In genomic region chr10:58016614-58017013, GRCh38 we compare ENCODE assay signal across 18 cellular contexts.
DNase-seq lines count a peak whose midpoint lies in the region; ATAC-seq, FAIRE-seq and TF ChIP-seq lines count a peak whose summit lies in the region.
"Had no signal": no experiment of that assay in that cellular context is flagged by ENCODE, and none has a peak within 500 bp of the region (broad histone marks: within the 10 kb centered on the region; RNA-seq: fewer than 3 reads in every experiment).

No MANE protein-coding gene starts in this region.

- H3K23ac ChIP-seq in H1 (ENCODE audit: insufficient read length) = no peak overlapping the region

- POLR2A ChIA-PET in H1 (lab: Charles Lee; ENCODE audit: partially characterized antibody) = no interaction called here

- no peak overlapping the region for H2BK120ac ChIP-seq in H1 (replicated peaks; ENCODE audit: low read depth, low read length)

- H3K36me3 ChIP-seq in GM23338 (ENCODE audit: insufficient read depth) (no peaks in the 10 kb centered on the region), HUES64 (ENCODE audit: insufficient read depth, low read length) (no peaks in the 10 kb centered on the region), H1 (ENCODE audit: control insufficient read depth in 2 of 4, insufficient read depth in 4 of 4, low read length in 3 of 4) (peaks cover 0 to 5% (median 0%) of the 10 kb centered on the region in 4 experiments; a peak in 3 of 8 replicates), iPS DF 6.9 (ENCODE audit: control insufficient read depth, insufficient read depth, low read length) (no peaks in the 10 kb centered on the region), hepatocyte (replicated peaks; ENCODE audit: insufficient read depth, low read depth) (no peaks in the 10 kb centered on the region)
- H3K36me3 ChIP-seq: BLaER1 treated with 17β-estradiol and CSF1 and Interleukin-3, amounts not matched to agents 10 nM and 100 nM had no signal

- H3K9me3 Mint-ChIP-seq in GM23338 = peaks cover 53% of the 10 kb centered on the region
- H3K9me3 Mint-ChIP-seq: CD8-positive, alpha-beta T cell had no signal

- no peak overlapping the region for H4K91ac ChIP-seq in H1 (replicated peaks; ENCODE audit: insufficient read length, low read length)

- H2BK20ac ChIP-seq in H1 (ENCODE audit: low read length) = no peak overlapping the region

- no peak overlapping the region for H3K18ac ChIP-seq in H1 (ENCODE audit: extremely low read depth, low read length)

- DNase-seq in GM23338 (ENCODE audit: low spot score) (peak; percentile 30), H1 (ENCODE audit: low read depth in 1 of 2, low spot score in 2 of 2) (peak in 1 of 2 experiments; percentile 15), iPS DF 6.9 (ENCODE audit: low read depth, low spot score) (peak; percentile 16), retina (no peak), NCI-H187 (lab: John Stamatoyannopoulos, UW) (no peak), SKM-1 treated with dmso at 0.1 percent for 144 hours (lab: John Stamatoyannopoulos, UW; ENCODE audit: unreplicated experiment) (no peak), hepatocyte (ENCODE audit: low spot score) (no peak)
- DNase-seq: 8988T; Caco-2; CD8-positive, alpha-beta T cell; GDM1; H7 had no signal

- H2AK5ac ChIP-seq in H1 (ENCODE audit: low read depth, low read length) = no peak overlapping the region

- no peak for TF ChIP-seq RAD21 in H1 (IDR thresholded peaks at IDR 0.05 in 1 of 2, conservative IDR thresholded peaks at IDR 0.05 in 1 of 2; ENCODE audit: low read depth in 2 of 2, low read length in 2 of 2)

- no peak overlapping the region for H2BK5ac ChIP-seq in H1 (ENCODE audit: low read depth, low read length)

- no peak overlapping the region for H2BK12ac ChIP-seq in H1 (ENCODE audit: low read depth, low read length)

- H3K9me3 ChIP-seq in HUES64 (ENCODE audit: insufficient read depth, low read depth, low read length) (peaks cover 13% of the 10 kb centered on the region), H1 (ENCODE audit: insufficient read depth in 2 of 2, low read depth in 1 of 2, low read length in 1 of 2) (peaks cover 8 to 12% of the 10 kb centered on the region in 2 experiments; a peak in 3 of 4 replicates), iPS DF 6.9 (ENCODE audit: control insufficient read depth, insufficient read depth, low read length) (no peaks in the 10 kb centered on the region; the same call in 1 of the 2 replicates), hepatocyte (ENCODE audit: low read depth) (no peaks in the 10 kb centered on the region)
- H3K9me3 ChIP-seq: Caco-2 had no signal

- H4K20me1 ChIP-seq in GM23338 (replicated peaks; ENCODE audit: insufficient read depth) (no peaks in the 10 kb centered on the region), H1 (replicated peaks in 1 of 2; ENCODE audit: control insufficient read depth in 1 of 2, insufficient read depth in 2 of 2, low read length in 2 of 2) (no peaks in the 10 kb centered on the region), hepatocyte (ENCODE audit: insufficient read depth, poor library complexity, severe bottlenecking) (no peaks in the 10 kb centered on the region)
- H4K20me1 ChIP-seq: BLaER1 treated with 17β-estradiol and CSF1 and Interleukin-3, amounts not matched to agents 10 nM and 100 nM had no signal

- no peak for TF ChIP-seq POLR2A in H1 (IDR thresholded peaks at IDR 0.05; ENCODE audit: control extremely low read depth in 1 of 2, low read depth in 2 of 2, low read length in 2 of 2)

- no peak overlapping the region for H3K4me3 Mint-ChIP-seq in GM23338
- H3K4me3 Mint-ChIP-seq: B cell; CD8-positive, alpha-beta T cell had no signal

- H3K9me2 ChIP-seq in GM23338 (ENCODE audit: insufficient read depth) (0 out of 2 replicates have a peak, but pooled peaks cover 7% of the 10 kb centered on the region), hepatocyte (replicated peaks; ENCODE audit: insufficient read depth) (no peaks in the 10 kb centered on the region)

- H3K4me3 ChIP-seq in GM23338 (no peak overlapping the region), HUES64 (ENCODE audit: low read length) (no peak overlapping the region), H1 (ENCODE audit: extremely low read depth in 1 of 4, insufficient read depth in 2 of 4, low read depth in 3 of 4, low read length in 4 of 4) (peak overlapping the region in 1 of 4 experiments; percentile 14; a peak in 1 of 8 replicates), iPS DF 6.9 (ENCODE audit: low read length) (no peak overlapping the region), hepatocyte (no peak overlapping the region)
- H3K4me3 ChIP-seq: BLaER1 treated with 17β-estradiol and CSF1 and Interleukin-3, amounts not matched to agents 10 nM and 100 nM had no signal

- FAIRE-seq in H1 (lab: Jason Lieb, UNC) = peak; percentile 92
- FAIRE-seq: D721Med, HTR-8/SVneo had no signal

- H2AFZ ChIP-seq in GM23338 (no peak overlapping the region), H1 (ENCODE audit: low read length) (no peak overlapping the region), hepatocyte (no peak overlapping the region)

- H3K79me2 ChIP-seq in GM23338 (replicated peaks; ENCODE audit: insufficient read depth) (no peaks in the 10 kb centered on the region), H1 (ENCODE audit: control insufficient read depth in 1 of 2, insufficient read depth in 2 of 2, low read length in 2 of 2) (no peaks in the 10 kb centered on the region), hepatocyte (no peaks in the 10 kb centered on the region)

- peak overlapping the region; percentile 8; the same call in 1 of the 2 replicates for H3K27ac ChIP-seq in GM23338 (ENCODE audit: low read depth)
- H3K27ac ChIP-seq in HUES64 (ENCODE audit: low read depth, low read length) = peak overlapping the region; percentile 56; the same call in 1 of the 2 replicates
- H3K27ac ChIP-seq in H1 (ENCODE audit: low read depth, low read length) = no peak overlapping the region
- H3K27ac ChIP-seq in iPS DF 6.9 (ENCODE audit: low read length) = no peak overlapping the region
- H3K27ac ChIP-seq in hepatocyte = no peak overlapping the region
- H3K27ac ChIP-seq: BLaER1 treated with 17β-estradiol and CSF1 and Interleukin-3, amounts not matched to agents 10 nM and 100 nM; KMS-11 had no signal

- H3K4me1 ChIP-seq in GM23338 (ENCODE audit: insufficient read depth) (peaks cover 15% of the 10 kb centered on the region; the same call in 1 of the 2 replicates), HUES64 (ENCODE audit: insufficient read depth, low read length) (peaks cover 15% of the 10 kb centered on the region), H1 (replicated peaks in 1 of 4; ENCODE audit: control insufficient read depth in 3 of 4, insufficient read depth in 4 of 4, low read length in 3 of 4) (peaks cover 0 to 13% (median 0%) of the 10 kb centered on the region in 4 experiments; a peak in 1 of 7 replicates), iPS DF 6.9 (ENCODE audit: control insufficient read depth, insufficient read depth, low read length) (no peaks in the 10 kb centered on the region), hepatocyte (ENCODE audit: insufficient read depth) (no peaks in the 10 kb centered on the region)
- H3K4me1 ChIP-seq: BLaER1 treated with 17β-estradiol and CSF1 and Interleukin-3, amounts not matched to agents 10 nM and 100 nM; Caco-2 had no signal

- H3K23me2 ChIP-seq in H1 (ENCODE audit: low read depth, low read length) = no peaks in the 10 kb centered on the region

- no peak for TF ChIP-seq CTCF in GM23338 (conservative IDR thresholded peaks at IDR 0.05; ENCODE audit: low read depth in 2 of 2)
- TF ChIP-seq CTCF in H1 (IDR thresholded peaks at IDR 0.05; ENCODE audit: control extremely low read depth in 1 of 3, insufficient read depth in 1 of 3, low read depth in 1 of 3, low read length in 3 of 3) = no peak
- TF ChIP-seq CTCF in hepatocyte (IDR thresholded peaks at IDR 0.05; ENCODE audit: poor library complexity) = no peak

- peaks cover 17% of the 10 kb centered on the region; the same call in 2 of the 3 replicates for H3K4me1 Mint-ChIP-seq in GM23338
- H3K4me1 Mint-ChIP-seq: B cell had no signal

- peaks cover 59% of the 10 kb centered on the region for H3K36me3 Mint-ChIP-seq in GM23338 (ENCODE audit: low read depth)
- H3K36me3 Mint-ChIP-seq: CD8-positive, alpha-beta T cell had no signal

- H3K9ac ChIP-seq in HUES64 (ENCODE audit: low read depth, low read length) = no peak overlapping the region
- no peak overlapping the region for H3K9ac ChIP-seq in H1 (replicated peaks in 1 of 4; ENCODE audit: extremely low read depth in 1 of 4, low read depth in 3 of 4, low read length in 3 of 4)
- H3K9ac ChIP-seq: BLaER1 treated with 17β-estradiol and CSF1 and Interleukin-3, amounts not matched to agents 10 nM and 100 nM; KMS-11 had no signal

- TF ChIP-seq EP300 in H1 (IDR thresholded peaks at IDR 0.05; ENCODE audit: borderline replicate concordance in 1 of 2, low read depth in 2 of 2, low read length in 2 of 2) = no peak

- H3K27me3 ChIP-seq in GM23338 (ENCODE audit: insufficient read depth) (no peaks in the 10 kb centered on the region), HUES64 (ENCODE audit: insufficient read depth, low read length) (no peaks in the 10 kb centered on the region), H1 (replicated peaks in 1 of 4; ENCODE audit: control insufficient read depth in 3 of 4, extremely low read depth in 1 of 4, insufficient read depth in 3 of 4, low read length in 3 of 4) (no peaks in the 10 kb centered on the region), iPS DF 6.9 (ENCODE audit: control insufficient read depth, insufficient read depth, low read length) (no peaks in the 10 kb centered on the region), hepatocyte (no peaks in the 10 kb centered on the region)
- H3K27me3 ChIP-seq: BLaER1 treated with 17β-estradiol and CSF1 and Interleukin-3, amounts not matched to agents 10 nM and 100 nM had no signal

- H2BK15ac ChIP-seq in H1 (ENCODE audit: low read length) = no peak overlapping the region

- no peaks in the 10 kb centered on the region for H3F3A ChIP-seq in GM23338 (replicated peaks; ENCODE audit: low read depth)

- 0 out of 2 replicates have a peak overlapping the region, but pooled peaks have one; percentile 6 for H3K4me2 ChIP-seq in GM23338
- 0 out of 4 replicates have a peak overlapping the region, but pooled peaks of 1 of the 2 experiments have one; percentile 11 for H3K4me2 ChIP-seq in H1 (ENCODE audit: insufficient read depth in 1 of 2, low read depth in 2 of 2, low read length in 2 of 2)
- H3K4me2 ChIP-seq in hepatocyte = no peak overlapping the region
- H3K4me2 ChIP-seq: BLaER1 treated with 17β-estradiol and CSF1 and Interleukin-3, amounts not matched to agents 10 nM and 100 nM; KMS-11 had no signal

- peaks cover 6% of the 10 kb centered on the region for H3K27me3 Mint-ChIP-seq in GM23338 (ENCODE audit: insufficient read depth, low read depth, poor library complexity)
- H3K27me3 Mint-ChIP-seq: B cell had no signal

- H4K8ac ChIP-seq in H1 (ENCODE audit: extremely low read depth, insufficient read depth, low read length) = no peak overlapping the region

- H3K27ac Mint-ChIP-seq in GM23338 = peak overlapping the region; percentile 73
- H3K27ac Mint-ChIP-seq: B cell; CD8-positive, alpha-beta T cell had no signal

- no peak overlapping the region for H3K56ac ChIP-seq in H1 (replicated peaks; ENCODE audit: insufficient read length, low read depth, low read length)

- no peak overlapping the region for H4K5ac ChIP-seq in H1 (ENCODE audit: insufficient read length, low read depth, low read length)

- H3K79me1 ChIP-seq in H1 (ENCODE audit: low read depth, low read length) = no peaks in the 10 kb centered on the region

- peak; percentile 71 for ATAC-seq in GM23338
- ATAC-seq: CD8-positive, alpha-beta T cell had no signal

- H3K4ac ChIP-seq in H1 (replicated peaks; ENCODE audit: insufficient read length, low read depth, low read length) = no peak overlapping the region

- H3K14ac ChIP-seq in H1 (ENCODE audit: insufficient read length) = no peak overlapping the region

- 100% methylated on average over 1 of the region's 1 CpG for WGBS in HUES64
- 93% methylated on average over 1 of the region's 1 CpG; no CpG with 5 or more reads in 1 of the 2 experiments for WGBS in H1 (ENCODE audit: extremely low coverage in 1 of 2, insufficient coverage in 1 of 2, insufficient read length in 1 of 2, insufficient replicate concordance in 2 of 2, low coverage in 1 of 2, low lambda C conversion rate in 2 of 2, missing lambda C conversion rate in 1 of 2), 2 experiments
- no CpG with 5 or more reads among the region's 1 CpG for WGBS in iPS DF 6.9 (ENCODE audit: insufficient coverage, insufficient read length)
- 92% methylated on average over 1 of the region's 1 CpG for WGBS in hepatocyte (ENCODE audit: low lambda C conversion rate, missing lambda C conversion rate)

- CTCF ChIA-PET in H1 (lab: Charles Lee; ENCODE audit: partially characterized antibody) = no interaction called here

Comparison
In these comparisons a context has a peak if more than half of its experiments do, and no peak if none do; other contexts are left out.
1. DNase-seq: peak in GM23338 (single experiment) and iPS DF 6.9 (single experiment); none in retina (single experiment), NCI-H187 (0 of 2), SKM-1 treated with dmso at 0.1 percent for 144 hours (single experiment) and hepatocyte (single experiment).
2. H3K27ac ChIP-seq: peak in GM23338 (single experiment) and HUES64 (single experiment); none in H1 (single experiment), iPS DF 6.9 (single experiment) and hepatocyte (single experiment).